ENCODE assay signal across 8 cellular contexts in genomic region chr19:32674959-32675719, GRCh38. TPM values are rescaled to one million over a fixed set of nuclear protein-coding genes. Genes with fewer than 3 reads are reported as not detected.
A peak's percentile ranks its signal among the peaks of the same experiment; 100 is the strongest.
DNase-seq lines count a peak whose midpoint lies in the region; ATAC-seq and FAIRE-seq lines count a peak whose summit lies in the region.

ANKRD27 (minus strand) TSS chr19:32675180; CDS start chr19:32659015, 16,165 bp downstream.

- H3K4me3 ChIP-seq in endocrine pancreas (ENCODE audit: control insufficient read depth, insufficient read depth, low read length) (no peak within 1 kb of the TSS), mesendoderm (ENCODE audit: low read length) (peak within 1 kb of the TSS; percentile 86)

- H3K4me1 ChIP-seq in endocrine pancreas (ENCODE audit: control insufficient read depth, insufficient read depth, low read length) (no peaks in the 10 kb centered on the region), mesendoderm (ENCODE audit: control insufficient read depth, low read depth, low read length) (peaks cover 6% of the 10 kb centered on the region)

- H3K23ac ChIP-seq in mesendoderm (ENCODE audit: low read length), result peak within 1 kb of the TSS; percentile 45

- H3K27me3 ChIP-seq in endocrine pancreas (ENCODE audit: control insufficient read depth, insufficient read depth, low read length), result no peaks in the 10 kb centered on the region
- H3K27me3 ChIP-seq in mesendoderm (ENCODE audit: insufficient read depth, low read length, poor library complexity), result peaks cover 19% of the 10 kb centered on the region

- no peak within 1 kb of the TSS for H2BK15ac ChIP-seq in mesendoderm (replicated peaks; ENCODE audit: low read depth)

- peaks cover 22% of the 10 kb centered on the region for H3K79me2 ChIP-seq in mesendoderm (ENCODE audit: control insufficient read depth, insufficient read depth, low read length)

- H4K5ac ChIP-seq in mesendoderm (ENCODE audit: low read length), result no peak within 1 kb of the TSS

- H2AK5ac ChIP-seq in mesendoderm (ENCODE audit: low read length), result no peak within 1 kb of the TSS

- H3K4me2 ChIP-seq in mesendoderm (ENCODE audit: low read length), result peak within 1 kb of the TSS; percentile 93

- H3K18ac ChIP-seq in mesendoderm (ENCODE audit: low read length), result peak within 1 kb of the TSS; percentile 18

- H3K36me3 ChIP-seq in endocrine pancreas (ENCODE audit: control insufficient read depth, insufficient read depth, low read length), result no peaks in the 10 kb centered on the region
- H3K36me3 ChIP-seq in mesendoderm (ENCODE audit: control insufficient read depth, insufficient read depth, low read length), result no peaks in the 10 kb centered on the region

- H3K9ac ChIP-seq in endocrine pancreas (ENCODE audit: control insufficient read depth, insufficient read depth, low read length) (peak within 1 kb of the TSS; percentile 55), mesendoderm (ENCODE audit: low read length) (peak within 1 kb of the TSS; percentile 83)

- no peaks in the 10 kb centered on the region for H3K9me3 ChIP-seq in endocrine pancreas (ENCODE audit: control insufficient read depth, low read length)

- DNase-seq in COR-L47 (lab: John Stamatoyannopoulos, UW) (peak; percentile 98), HTR-8/SVneo (ENCODE audit: insufficient read length, low spot score) (peak; percentile 96), NOMO-1 treated with dmso at 0.1 percent for 144 hours (lab: John Stamatoyannopoulos, UW; ENCODE audit: unreplicated experiment) (peak; percentile 97), mesendoderm (peak; percentile 99)
- peak; percentile 95 to 96 (median 96) for DNase-seq in activated CD8-positive, alpha-beta memory T cell treated with anti-CD3 and anti-CD28 coated beads for 48 hours (ENCODE audit: low read depth in 2 of 3, low spot score in 2 of 3)
- peak; percentile 91 for DNase-seq in stimulated activated CD8-positive, alpha-beta memory T cell treated with anti-CD3 and anti-CD28 coated beads, Interleukin-15, amount 100 ng/mL, for 1 hour (ENCODE audit: low read depth)

- no peak within 1 kb of the TSS for H2BK120ac ChIP-seq in mesendoderm (ENCODE audit: low read depth, low read length)

- H3K79me1 ChIP-seq in mesendoderm (ENCODE audit: low read length), result peaks cover 20% of the 10 kb centered on the region

- no peak within 1 kb of the TSS for H3K27ac ChIP-seq in mesendoderm (ENCODE audit: low read depth, low read length)

- H3K56ac ChIP-seq in mesendoderm (ENCODE audit: low read length), result peak within 1 kb of the TSS; percentile 93

- H2BK5ac ChIP-seq in mesendoderm (ENCODE audit: low read length), result no peak within 1 kb of the TSS

- FAIRE-seq in HTR-8/SVneo (lab: Jason Lieb, UNC), result peak; percentile 95

- no peak within 1 kb of the TSS for H4K8ac ChIP-seq in mesendoderm (ENCODE audit: low read depth, low read length)

- no CpG with 5 or more reads among the region's 71 CpGs for WGBS in mesendoderm (ENCODE audit: extremely low coverage, insufficient coverage, low lambda C conversion rate)

- peak; percentile 94 for ATAC-seq in GM21367 (IDR thresholded peaks at IDR 0.05; ENCODE audit: unreplicated experiment)

- H3K4ac ChIP-seq in mesendoderm (ENCODE audit: low read depth, low read length), result no peak within 1 kb of the TSS

RNA-seq across cellular contexts. Expression of gene ANKRD27, which starts in this region (rescaled TPM):
- 20.8 TPM for polyA plus RNA-seq in mesendoderm (2013, experiment 1 of 2)
- 21.7 TPM for polyA plus RNA-seq in mesendoderm (2013, experiment 2 of 2)
